In genomic region chr11:134266841-134267251, GRCh38 we compare ENCODE assay signal across 12 cellular contexts. TPM values are rescaled to one million over a fixed set of nuclear protein-coding genes. Genes with fewer than 3 reads are reported as not detected.
DNase-seq lines count a peak whose midpoint lies in the region; ATAC-seq and TF ChIP-seq lines count a peak whose summit lies in the region.
"Had no signal": no experiment of that assay in that cellular context is flagged by ENCODE, and none has a peak within 500 bp of the region (broad histone marks: within the 10 kb centered on the region; RNA-seq: fewer than 3 reads in every experiment).

No MANE protein-coding gene starts in this region.

- peaks cover 4% of the 10 kb centered on the region for H3K36me3 Mint-ChIP-seq in activated naive CD8-positive, alpha-beta T cell treated with anti-CD3 and anti-CD28 coated beads, Interleukin-2, amount 50 U/mL, for 24 hours (ENCODE audit: low read depth)

- no peaks in the 10 kb centered on the region for H3K4me1 ChIP-seq in mucosa of descending colon (ENCODE audit: low read depth)

- H3K9me3 ChIP-seq in mucosa of descending colon = no peaks in the 10 kb centered on the region

- DNase-seq in Daoy (ENCODE audit: low read depth) = peak; percentile 40
- peak; percentile 81 for DNase-seq in NCI-H226
- peak; percentile 78 for DNase-seq in choroid plexus epithelial cell (ENCODE audit: low read depth)
- no peak for DNase-seq in mucosa of descending colon
- DNase-seq in NCI-H1048 (lab: John Stamatoyannopoulos, UW) = no peak
- DNase-seq in activated naive CD8-positive, alpha-beta T cell treated with anti-CD3 and anti-CD28 coated beads, Interleukin-2, amount 50 U/mL, for 24 hours = no peak
- DNase-seq in NCI-H774 (lab: John Stamatoyannopoulos, UW) = no peak
- DNase-seq: activated T-cell treated with anti-CD3 and anti-CD28 coated beads, Interleukin-2, amount 50 U/mL, for 4 hours; DMS153; T1000 had no signal

- H3K4me3 ChIP-seq in choroid plexus epithelial cell (ENCODE audit: low read depth, low read length) (no peak overlapping the region), mucosa of descending colon (no peak overlapping the region)

- no peaks in the 10 kb centered on the region for H3K9me3 Mint-ChIP-seq in activated naive CD8-positive, alpha-beta T cell treated with anti-CD3 and anti-CD28 coated beads, Interleukin-2, amount 50 U/mL, for 24 hours
- H3K9me3 Mint-ChIP-seq: activated T-cell treated with anti-CD3 and anti-CD28 coated beads, Interleukin-2, amount 50 U/mL, for 4 hours; stimulated activated effector memory CD8-positive, alpha-beta T cell treated with anti-CD3 and anti-CD28 coated beads, Interleukin-12 subunit alpha, Interleukin-12 subunit beta, amount 100 ng/mL, for 72 hours had no signal

- intact Hi-C loops in mucosa of descending colon (cut with DNase I, micrococcal nuclease) = no loop called here

- TF ChIP-seq CTCF in choroid plexus epithelial cell (conservative IDR thresholded peaks at IDR 0.05; ENCODE audit: low read depth, low read length) = no peak
- no peak for TF ChIP-seq CTCF in mucosa of descending colon (IDR thresholded peaks at IDR 0.05)

- H3K4me1 Mint-ChIP-seq in activated naive CD8-positive, alpha-beta T cell treated with anti-CD3 and anti-CD28 coated beads, Interleukin-2, amount 50 U/mL, for 24 hours = peaks cover 8% of the 10 kb centered on the region

- no peak overlapping the region for H3K4me3 Mint-ChIP-seq in activated naive CD8-positive, alpha-beta T cell treated with anti-CD3 and anti-CD28 coated beads, Interleukin-2, amount 50 U/mL, for 24 hours
- H3K4me3 Mint-ChIP-seq: activated T-cell treated with anti-CD3 and anti-CD28 coated beads, Interleukin-2, amount 50 U/mL, for 4 hours; stimulated activated effector memory CD8-positive, alpha-beta T cell treated with anti-CD3 and anti-CD28 coated beads, Interleukin-12 subunit alpha, Interleukin-12 subunit beta, amount 100 ng/mL, for 72 hours had no signal

- no peaks in the 10 kb centered on the region for H3K36me3 ChIP-seq in mucosa of descending colon (ENCODE audit: low read depth)

- no peak overlapping the region for H3K27ac Mint-ChIP-seq in activated naive CD8-positive, alpha-beta T cell treated with anti-CD3 and anti-CD28 coated beads, Interleukin-2, amount 50 U/mL, for 24 hours
- H3K27ac Mint-ChIP-seq: stimulated activated effector memory CD8-positive, alpha-beta T cell treated with anti-CD3 and anti-CD28 coated beads, Interleukin-12 subunit alpha, Interleukin-12 subunit beta, amount 100 ng/mL, for 72 hours had no signal

- peaks cover 4% of the 10 kb centered on the region for H3K27me3 Mint-ChIP-seq in activated naive CD8-positive, alpha-beta T cell treated with anti-CD3 and anti-CD28 coated beads, Interleukin-2, amount 50 U/mL, for 24 hours

- ATAC-seq in mucosa of descending colon (peak; percentile 83), HG03025 (IDR thresholded peaks at IDR 0.05; ENCODE audit: low FRiP score, unreplicated experiment) (no peak)
- ATAC-seq in activated naive CD8-positive, alpha-beta T cell treated with anti-CD3 and anti-CD28 coated beads, Interleukin-2, amount 50 U/mL, for 24 hours = no peak
- ATAC-seq: activated T-cell treated with anti-CD3 and anti-CD28 coated beads, Interleukin-2, amount 50 U/mL, for 4 hours; stimulated activated effector memory CD8-positive, alpha-beta T cell treated with anti-CD3 and anti-CD28 coated beads, Interleukin-12 subunit alpha, Interleukin-12 subunit beta, amount 100 ng/mL, for 72 hours had no signal

RNA-seq across cellular contexts. Expression of gene GLB1L3, which starts 9.3 kb away (rescaled TPM):
- total RNA-seq in Daoy (2014; rRNA removed; shearing (Covaris generic)) = 0.23 and 0.63 TPM in 2 replicates
- under 1 TPM in 1 of 3 donors, not detected in 2; 0.09 TPM for total RNA-seq in mucosa of descending colon

RNA-seq across cellular contexts. Expression of gene ACAD8, which starts 13.5 kb away (rescaled TPM):
- total RNA-seq in Daoy (2014; rRNA removed; shearing (Covaris generic)) = 18.6 and 21.3 TPM in 2 replicates
- total RNA-seq in mucosa of descending colon = 10 to 100 TPM; 24.4 to 31.1 (median 28.8) TPM

RNA-seq across cellular contexts. Expression of gene THYN1, which starts 13.7 kb away (rescaled TPM):
- total RNA-seq in Daoy (2014; rRNA removed; shearing (Covaris generic)) = 64.6 and 80.8 TPM in 2 replicates
- 10 to 100 TPM; 33.5 to 40.2 (median 35.5) TPM for total RNA-seq in mucosa of descending colon

RNA-seq across cellular contexts. Expression of gene VPS26B, which starts 42.4 kb away (rescaled TPM):
- total RNA-seq in Daoy (2014; rRNA removed; shearing (Covaris generic)) = 13.2 and 19.2 TPM in 2 replicates
- total RNA-seq in mucosa of descending colon = 10 to 100 TPM; 38.6 to 50.8 (median 47.5) TPM

RNA-seq across cellular contexts. Expression of gene NCAPD3, which starts 43.1 kb away (rescaled TPM):
- 29.1 and 34.2 TPM in 2 replicates for total RNA-seq in Daoy (2014; rRNA removed; shearing (Covaris generic))
- total RNA-seq in mucosa of descending colon = 10 to 100 TPM; 12.6 to 19.8 (median 16.6) TPM

Comparison
In these comparisons a context has a peak if more than half of its experiments do, and no peak if none do; other contexts are left out.
1. DNase-seq: peak in Daoy (single experiment), NCI-H226 (single experiment) and choroid plexus epithelial cell (single experiment); none in mucosa of descending colon (0 of 3), NCI-H1048 (single experiment), activated naive CD8-positive, alpha-beta T cell treated with anti-CD3 and anti-CD28 coated beads, Interleukin-2, amount 50 U/mL, for 24 hours (single experiment) and NCI-H774 (single experiment).